In genomic region chr3:27559381-27559780, GRCh38 we compare ENCODE assay signal across 21 cellular contexts.
"Had no signal": no experiment of that assay in that cellular context is flagged by ENCODE, and none has a peak within 500 bp of the region (broad histone marks: within the 10 kb centered on the region; RNA-seq: fewer than 3 reads in every experiment).

No MANE protein-coding gene starts in this region.

- H3K27me3 ChIP-seq: esophagus muscularis mucosa, gastrocnemius medialis, left lung, spleen had no signal

- H3K4me1 ChIP-seq: gastrocnemius medialis had no signal

- H3K9me3 ChIP-seq: esophagus muscularis mucosa, gastrocnemius medialis, left lung, spleen had no signal

- H3K36me3 ChIP-seq: esophagus muscularis mucosa, gastrocnemius medialis, left lung, spleen had no signal

- H3K27ac ChIP-seq: esophagus muscularis mucosa, gastrocnemius medialis, left lung, spleen had no signal

- H3K9me3 Mint-ChIP-seq: activated naive CD4-positive, alpha-beta T cell treated with anti-CD3 and anti-CD28 coated beads, Interleukin-2, amount 10 ng/mL, durations not matched to agents 7 days and 5 days; activated T-cell treated with anti-CD3 and anti-CD28 coated beads, Interleukin-2, amount 50 U/mL, for 72 hours; naive B cell; T-helper 1 cell treated with Interleukin-12 subunit alpha and Interleukin-12 subunit beta and Interleukin-4 antibody, amounts not matched to agents 30 μg/mL and 1 μg/mL, for 36 hours had no signal

- H3K4me1 Mint-ChIP-seq: activated naive CD4-positive, alpha-beta T cell treated with anti-CD3 and anti-CD28 coated beads, Interleukin-2, amount 10 ng/mL, durations not matched to agents 7 days and 5 days; brain; naive B cell had no signal

- H3K27me3 Mint-ChIP-seq: activated naive CD4-positive, alpha-beta T cell treated with anti-CD3 and anti-CD28 coated beads, Interleukin-2, amount 10 ng/mL, durations not matched to agents 7 days and 5 days; brain had no signal

- H3K27ac Mint-ChIP-seq: activated naive CD4-positive, alpha-beta T cell treated with anti-CD3 and anti-CD28 coated beads, Interleukin-2, amount 10 ng/mL, durations not matched to agents 7 days and 5 days; activated T-cell treated with anti-CD3 and anti-CD28 coated beads, Interleukin-2, amount 50 U/mL, for 72 hours; brain; T-helper 1 cell treated with Interleukin-12 subunit alpha and Interleukin-12 subunit beta and Interleukin-4 antibody, amounts not matched to agents 30 μg/mL and 1 μg/mL, for 36 hours had no signal

- H3K36me3 Mint-ChIP-seq: activated naive CD4-positive, alpha-beta T cell treated with anti-CD3 and anti-CD28 coated beads, Interleukin-2, amount 10 ng/mL, durations not matched to agents 7 days and 5 days; brain; naive B cell had no signal

- H3K4me3 ChIP-seq: esophagus muscularis mucosa, gastrocnemius medialis, left lung, spleen had no signal

- ATAC-seq: activated T-cell treated with anti-CD3 and anti-CD28 coated beads, Interleukin-2, amount 50 U/mL, for 72 hours had no signal

- H3K4me3 Mint-ChIP-seq: activated naive CD4-positive, alpha-beta T cell treated with anti-CD3 and anti-CD28 coated beads, Interleukin-2, amount 10 ng/mL, durations not matched to agents 7 days and 5 days; activated T-cell treated with anti-CD3 and anti-CD28 coated beads, Interleukin-2, amount 50 U/mL, for 72 hours; brain; naive B cell; T-helper 1 cell treated with Interleukin-12 subunit alpha and Interleukin-12 subunit beta and Interleukin-4 antibody, amounts not matched to agents 30 μg/mL and 1 μg/mL, for 36 hours had no signal

- DNase-seq: activated CD4-positive, alpha-beta T cell treated with anti-CD3 and anti-CD28 coated beads for 4 hours; activated CD4-positive, alpha-beta T cell treated with anti-CD3 and anti-CD28 coated beads, Interleukin-2, amount 50 U/mL, for 48 hours; activated CD4-positive, CD25-positive, alpha-beta regulatory T cell; activated effector memory CD4-positive, alpha-beta T cell treated with anti-CD3 and anti-CD28 coated beads, Interleukin-2, amount 50 U/mL, for 16 hours; activated naive CD4-positive, alpha-beta T cell treated with anti-CD3 and anti-CD28 coated beads, Interleukin-2, amount 10 ng/mL, durations not matched to agents 7 days and 5 days; activated T-cell treated with anti-CD3 and anti-CD28 coated beads, Interleukin-2, amount 50 U/mL, for 72 hours; amygdala; effector memory CD4-positive, alpha-beta T cell; hippocampal formation; kidney glomerular epithelial cell; naive B cell; nucleus accumbens; posterior cingulate gyrus; spleen; stimulated activated CD4-positive, alpha-beta T cell treated with anti-CD3 and anti-CD28 coated beads, Interleukin-4, amount 100 ng/mL, for 24 hours; stimulated activated naive CD4-positive, alpha-beta T cell treated with Interleukin-2 at 50 U/mL for 16 hours had no signal
